In genomic region chr12:111450676-111451075, GRCh38 we compare ENCODE assay signal across 14 cellular contexts. TPM values are rescaled to one million over a fixed set of nuclear protein-coding genes. Genes with fewer than 3 reads are reported as not detected.
A peak's percentile ranks its signal among the peaks of the same experiment; 100 is the strongest.
DNase-seq lines count a peak whose midpoint lies in the region; TF ChIP-seq lines count a peak whose summit lies in the region.
"Had no signal": no experiment of that assay in that cellular context is flagged by ENCODE, and none has a peak within 500 bp of the region (broad histone marks: within the 10 kb centered on the region; RNA-seq: fewer than 3 reads in every experiment).

No MANE protein-coding gene starts in this region.

- peaks cover 34 to 67% of the 10 kb centered on the region in 2 donors for H3K36me3 Mint-ChIP-seq in CD4-positive, alpha-beta memory T cell
- H3K36me3 Mint-ChIP-seq in neural crest cell (ENCODE audit: low read depth) = peaks cover 2% of the 10 kb centered on the region

- CTCF ChIA-PET in CD4-positive, alpha-beta memory T cell (lab: Charles Lee; ENCODE audit: partially characterized antibody) = interaction anchor here (1.0 to 22.4 kb wide), 16 partner anchors 8 to 120 kb away, joined by 3 to 1282 read pairs (median 16); partner anchors contain the start of gene SH2B3

- H3K4me3 Mint-ChIP-seq in CD4-positive, alpha-beta memory T cell = peak overlapping the region in 3 of 8 donors; percentile 3 to 66 (median 42)
- H3K4me3 Mint-ChIP-seq in neural crest cell = no peak overlapping the region
- H3K4me3 Mint-ChIP-seq: T-helper 1 cell treated with Interleukin-12 subunit alpha and Interleukin-12 subunit beta and Interleukin-4 antibody, amounts not matched to agents 30 μg/mL and 1 μg/mL, for 36 hours had no signal

- no peak for DNase-seq in CD4-positive, alpha-beta memory T cell
- peak; percentile 8 for DNase-seq in NB4 (ENCODE audit: low read depth)
- peak; percentile 26 for DNase-seq in ecto neural progenitor cell (ENCODE audit: low spot score)
- no peak for DNase-seq in neural crest cell (ENCODE audit: low read depth, low spot score)
- no peak for DNase-seq in HuH-7.5 (ENCODE audit: low spot score)
- no peak for DNase-seq in ACHN
- DNase-seq in SW 1271 (lab: John Stamatoyannopoulos, UW) = no peak
- no peak for DNase-seq in activated effector memory CD4-positive, alpha-beta T cell treated with Interleukin-2 at 50 U/mL for 16 hours
- DNase-seq: activated T-cell treated with anti-CD3 and anti-CD28 coated beads, Interleukin-2, amount 50 U/mL, for 1 hour; DMS53; NCI-H1436 treated with DMSO at 0.1 percent for 48 hours; trophoblast cell had no signal

- peaks cover 21 to 65% (median 51%) of the 10 kb centered on the region in 4 donors for H3K4me1 Mint-ChIP-seq in CD4-positive, alpha-beta memory T cell
- H3K4me1 Mint-ChIP-seq in neural crest cell = peaks cover 10% of the 10 kb centered on the region

- no peaks in the 10 kb centered on the region for H3K27me3 ChIP-seq in CD4-positive, alpha-beta memory T cell (ENCODE audit: insufficient read depth, low read length)

- TF ChIP-seq POLR2A in NB4 (IDR thresholded peaks at IDR 0.05; ENCODE audit: extremely low read depth, insufficient read length) = no peak

- no peak overlapping the region for H3K4me3 ChIP-seq in CD4-positive, alpha-beta memory T cell (ENCODE audit: low read length in 2 of 2)
- H3K4me3 ChIP-seq in NB4 (ENCODE audit: low read depth, low read length) = no peak overlapping the region
- H3K4me3 ChIP-seq: prostate gland had no signal

- H3K27me3 Mint-ChIP-seq in CD4-positive, alpha-beta memory T cell = no peaks in the 10 kb centered on the region
- H3K27me3 Mint-ChIP-seq in neural crest cell (ENCODE audit: low read depth) = no peaks in the 10 kb centered on the region

- TF ChIP-seq CTCF in NB4 (IDR thresholded peaks at IDR 0.05; ENCODE audit: low read depth, low read length) = no peak
- no peak for TF ChIP-seq CTCF in neural crest cell (conservative IDR thresholded peaks at IDR 0.05)

- intact Hi-C loops in CD4-positive, alpha-beta memory T cell (cut with micrococcal nuclease) = loop anchor here (1.0 to 10.0 kb wide), 5 partner anchors 16 to 224 kb away; no protein-coding TSS in a partner anchor

- H3K9me3 Mint-ChIP-seq in CD4-positive, alpha-beta memory T cell = peaks cover 0 to 2% (median 0%) of the 10 kb centered on the region in 8 donors
- H3K9me3 Mint-ChIP-seq in neural crest cell = no peaks in the 10 kb centered on the region
- H3K9me3 Mint-ChIP-seq: T-helper 1 cell treated with Interleukin-12 subunit alpha and Interleukin-12 subunit beta and Interleukin-4 antibody, amounts not matched to agents 30 μg/mL and 1 μg/mL, for 36 hours had no signal

- H3K27ac Mint-ChIP-seq in CD4-positive, alpha-beta memory T cell = peak overlapping the region; percentile 4 to 92 (median 88)
- peak overlapping the region; percentile 86 for H3K27ac Mint-ChIP-seq in neural crest cell (ENCODE audit: unreplicated experiment)
- H3K27ac Mint-ChIP-seq: T-helper 1 cell treated with Interleukin-12 subunit alpha and Interleukin-12 subunit beta and Interleukin-4 antibody, amounts not matched to agents 30 μg/mL and 1 μg/mL, for 36 hours had no signal

- H3K27ac ChIP-seq in CD4-positive, alpha-beta memory T cell (ENCODE audit: low read depth, low read length) = peak overlapping the region; percentile 19
- H3K27ac ChIP-seq: prostate gland had no signal

- in situ Hi-C loops in ACHN (cut with HindIII; ENCODE audit: low pct_ligation_motif_present, low pct_unique_long_range_greater_than_20kb, low sequenced_read_pairs) = no loop called here

- POLR2A ChIA-PET in CD4-positive, alpha-beta memory T cell (lab: Charles Lee; ENCODE audit: partially characterized antibody) = interaction anchor here (1.8 to 27.1 kb wide), 6 partner anchors 8 to 44 kb away, joined by 6 to 683 read pairs (median 13); partner anchors contain the start of gene SH2B3

- H3K36me3 ChIP-seq in CD4-positive, alpha-beta memory T cell (ENCODE audit: insufficient read depth, low read length) = peaks cover 74% of the 10 kb centered on the region

- H3K9me3 ChIP-seq in CD4-positive, alpha-beta memory T cell (ENCODE audit: control insufficient read depth in 1 of 2, low read length in 2 of 2) = no peaks in the 10 kb centered on the region
- H3K9me3 ChIP-seq: prostate gland had no signal

- peaks cover 49% of the 10 kb centered on the region for H3K4me1 ChIP-seq in CD4-positive, alpha-beta memory T cell (ENCODE audit: insufficient read depth, low read length)

RNA-seq across cellular contexts. Expression of gene SH2B3, which starts 45.0 kb away (rescaled TPM):
- total RNA-seq in CD4-positive, alpha-beta memory T cell = 10 to 100 TPM; 25.3 to 28.2 TPM
- polyA plus RNA-seq in CD4-positive, alpha-beta memory T cell = 10 to 100 TPM in 1 of 2 donors, 1 to 10 TPM in 1; 4.2 to 14.2 TPM
- 11.3 and 11.8 TPM in 2 replicates for total RNA-seq in neural crest cell

Comparison
In these comparisons a context has a peak if more than half of its experiments do, and no peak if none do; other contexts are left out.
1. DNase-seq: peak in NB4 (single experiment) and ecto neural progenitor cell (single experiment); none in CD4-positive, alpha-beta memory T cell (0 of 5), neural crest cell (single experiment), HuH-7.5 (single experiment), ACHN (single experiment), SW 1271 (0 of 2) and activated effector memory CD4-positive, alpha-beta T cell treated with Interleukin-2 at 50 U/mL for 16 hours (single experiment).